8 cellular contexts compared by ENCODE assay signal in genomic region chr19:18109731-18110671, GRCh38. TPM values are rescaled to one million over a fixed set of nuclear protein-coding genes. Genes with fewer than 3 reads are reported as not detected.
DNase-seq lines count a peak whose midpoint lies in the region; ATAC-seq and TF ChIP-seq lines count a peak whose summit lies in the region.

No MANE protein-coding gene starts in this region.

- H2BK15ac ChIP-seq in mesendoderm (replicated peaks; ENCODE audit: low read depth): no peak overlapping the region

- in situ Hi-C loops in HAP-1 (cut with MboI; ENCODE audit: low sequenced_read_pairs): no loop called here

- peak overlapping the region; percentile 32 for H3K27ac ChIP-seq in WERI-Rb-1
- H3K27ac ChIP-seq in ectodermal cell (ENCODE audit: insufficient read depth, low read depth, low read length, poor library complexity, severe bottlenecking): no peak overlapping the region
- no peak overlapping the region for H3K27ac ChIP-seq in mesendoderm (ENCODE audit: low read depth, low read length)

- no peak for ATAC-seq in HG03442 (IDR thresholded peaks at IDR 0.05; ENCODE audit: unreplicated experiment)

- H3K4me1 Mint-ChIP-seq in stimulated activated naive CD8-positive, alpha-beta T cell treated with anti-CD3 and anti-CD28 coated beads, Interleukin-15, Interleukin-2, amounts not matched to agents 100 ng/mL and 50 ng/mL, for 24 hours (ENCODE audit: low read depth): peaks cover 25% of the 10 kb centered on the region

- H3K9ac ChIP-seq in mesendoderm (ENCODE audit: low read length): peak overlapping the region; percentile 77

- H3K4me1 ChIP-seq in HAP-1: peaks cover 4% of the 10 kb centered on the region; the same call in 1 of the 2 replicates
- H3K4me1 ChIP-seq in ectodermal cell (ENCODE audit: control insufficient read depth, insufficient read depth, low read length): no peaks in the 10 kb centered on the region
- no peaks in the 10 kb centered on the region for H3K4me1 ChIP-seq in mesendoderm (ENCODE audit: control insufficient read depth, low read depth, low read length)

- H2AK5ac ChIP-seq in mesendoderm (ENCODE audit: low read length): no peak overlapping the region

- H3K27ac Mint-ChIP-seq in stimulated activated naive CD8-positive, alpha-beta T cell treated with anti-CD3 and anti-CD28 coated beads, Interleukin-15, Interleukin-2, amounts not matched to agents 100 ng/mL and 50 ng/mL, for 24 hours: no peak overlapping the region

- H2BK5ac ChIP-seq in mesendoderm (ENCODE audit: low read length): no peak overlapping the region

- H3K27me3 Mint-ChIP-seq in stimulated activated naive CD8-positive, alpha-beta T cell treated with anti-CD3 and anti-CD28 coated beads, Interleukin-15, Interleukin-2, amounts not matched to agents 100 ng/mL and 50 ng/mL, for 24 hours: no peaks in the 10 kb centered on the region

- no peaks in the 10 kb centered on the region for H3K79me2 ChIP-seq in mesendoderm (ENCODE audit: control insufficient read depth, insufficient read depth, low read length)

- no peaks in the 10 kb centered on the region for H3K9me3 ChIP-seq in HAP-1
- H3K9me3 ChIP-seq in WERI-Rb-1 (ENCODE audit: severe bottlenecking): no peaks in the 10 kb centered on the region
- no peaks in the 10 kb centered on the region for H3K9me3 ChIP-seq in ectodermal cell (ENCODE audit: control insufficient read depth, low read length)

- H3K4me3 ChIP-seq in HAP-1 (peak overlapping the region; percentile 53), WERI-Rb-1 (ENCODE audit: low read depth, low read length) (peak overlapping the region; percentile 65), ectodermal cell (ENCODE audit: insufficient read depth, low read depth, low read length) (peak overlapping the region; percentile 64), mesendoderm (ENCODE audit: low read length) (peak overlapping the region; percentile 58)

- peak overlapping the region; percentile 98 for H3K4me2 ChIP-seq in mesendoderm (ENCODE audit: low read length)

- H3K9me3 Mint-ChIP-seq in stimulated activated naive CD8-positive, alpha-beta T cell treated with anti-CD3 and anti-CD28 coated beads, Interleukin-15, Interleukin-2, amounts not matched to agents 100 ng/mL and 50 ng/mL, for 24 hours: no peaks in the 10 kb centered on the region

- H4K5ac ChIP-seq in mesendoderm (ENCODE audit: low read length): no peak overlapping the region

- H3K23ac ChIP-seq in mesendoderm (ENCODE audit: low read length): no peak overlapping the region

- peak overlapping the region; percentile 24 for H3K18ac ChIP-seq in mesendoderm (ENCODE audit: low read length)

- WGBS in ectodermal cell, 2 experiments: 1% methylated on average over 97 of the region's 97 CpGs
- no CpG with 5 or more reads among the region's 97 CpGs for WGBS in mesendoderm (ENCODE audit: extremely low coverage, insufficient coverage, low lambda C conversion rate)

- no peak overlapping the region for H2BK120ac ChIP-seq in mesendoderm (ENCODE audit: low read depth, low read length)

- peak overlapping the region; percentile 76 for H3K4me3 Mint-ChIP-seq in stimulated activated naive CD8-positive, alpha-beta T cell treated with anti-CD3 and anti-CD28 coated beads, Interleukin-15, Interleukin-2, amounts not matched to agents 100 ng/mL and 50 ng/mL, for 24 hours

- no peaks in the 10 kb centered on the region for H3K36me3 ChIP-seq in HAP-1 (replicated peaks)
- peaks cover 3% of the 10 kb centered on the region; the same call in 1 of the 2 replicates for H3K36me3 ChIP-seq in WERI-Rb-1
- no peaks in the 10 kb centered on the region for H3K36me3 ChIP-seq in ectodermal cell (ENCODE audit: control insufficient read depth, insufficient read depth, low read length)
- no peaks in the 10 kb centered on the region for H3K36me3 ChIP-seq in mesendoderm (ENCODE audit: control insufficient read depth, insufficient read depth, low read length)

- no peaks in the 10 kb centered on the region for H3K79me1 ChIP-seq in mesendoderm (ENCODE audit: low read length)

- H3K36me3 Mint-ChIP-seq in stimulated activated naive CD8-positive, alpha-beta T cell treated with anti-CD3 and anti-CD28 coated beads, Interleukin-15, Interleukin-2, amounts not matched to agents 100 ng/mL and 50 ng/mL, for 24 hours (ENCODE audit: low read depth): peaks cover 16% of the 10 kb centered on the region

- H4K8ac ChIP-seq in mesendoderm (ENCODE audit: low read depth, low read length): no peak overlapping the region

- DNase-seq in AML-193 (lab: John Stamatoyannopoulos, UW) (peak; percentile 26 to 42), HAP-1 (ENCODE audit: low spot score in 2 of 2) (peak in 1 of 2 experiments; percentile 66), WERI-Rb-1 (peak; percentile 63), mesendoderm (peak; percentile 19), Kasumi-1 (lab: John Stamatoyannopoulos, UW) (no peak)

- TF ChIP-seq CTCF in WERI-Rb-1 (IDR thresholded peaks at IDR 0.05; ENCODE audit: low read depth, low read length): no peak

- H3K27me3 ChIP-seq in HAP-1 (ENCODE audit: low read depth): no peaks in the 10 kb centered on the region
- H3K27me3 ChIP-seq in WERI-Rb-1 (ENCODE audit: insufficient read depth, low read depth, severe bottlenecking): no peaks in the 10 kb centered on the region
- peaks cover 32% of the 10 kb centered on the region for H3K27me3 ChIP-seq in ectodermal cell (ENCODE audit: control insufficient read depth, insufficient read depth, low read length, poor library complexity, severe bottlenecking)
- no peaks in the 10 kb centered on the region for H3K27me3 ChIP-seq in mesendoderm (ENCODE audit: insufficient read depth, low read length, poor library complexity)

- peak overlapping the region; percentile 93 for H3K56ac ChIP-seq in mesendoderm (ENCODE audit: low read length)

- H3K4ac ChIP-seq in mesendoderm (ENCODE audit: low read depth, low read length): no peak overlapping the region

RNA-seq across cellular contexts. Expression of gene MAST3, which starts 12.4 kb away (rescaled TPM):
- 9.7 TPM for polyA plus RNA-seq in ectodermal cell (2013, experiment 1 of 4)
- polyA plus RNA-seq in ectodermal cell (2013, experiment 2 of 4): 8.0 TPM
- 6.9 TPM for polyA plus RNA-seq in ectodermal cell (2013, experiment 3 of 4)
- polyA plus RNA-seq in ectodermal cell (2013, experiment 4 of 4): 7.7 TPM
- 1.5 TPM for polyA plus RNA-seq in mesendoderm (2013, experiment 1 of 2)
- 1.6 TPM for polyA plus RNA-seq in mesendoderm (2013, experiment 2 of 2)

RNA-seq across cellular contexts. Expression of gene IL12RB1, which starts 23.3 kb away (rescaled TPM):
- not detected for polyA plus RNA-seq in ectodermal cell (2013, experiment 1 of 4)
- polyA plus RNA-seq in ectodermal cell (2013, experiment 2 of 4): not detected
- polyA plus RNA-seq in ectodermal cell (2013, experiment 3 of 4): not detected
- polyA plus RNA-seq in ectodermal cell (2013, experiment 4 of 4): not detected
- not detected for polyA plus RNA-seq in mesendoderm (2013, experiment 1 of 2)
- not detected for polyA plus RNA-seq in mesendoderm (2013, experiment 2 of 2)

RNA-seq across cellular contexts. Expression of gene PIK3R2, which starts 43.0 kb away (rescaled TPM):
- 73.4 TPM for polyA plus RNA-seq in ectodermal cell (2013, experiment 1 of 4)
- polyA plus RNA-seq in ectodermal cell (2013, experiment 2 of 4): 77.9 TPM
- polyA plus RNA-seq in ectodermal cell (2013, experiment 3 of 4): 59.4 TPM
- 63.4 TPM for polyA plus RNA-seq in ectodermal cell (2013, experiment 4 of 4)
- 40.5 TPM for polyA plus RNA-seq in mesendoderm (2013, experiment 1 of 2)
- 40.5 TPM for polyA plus RNA-seq in mesendoderm (2013, experiment 2 of 2)

Comparison
In these comparisons a context has a peak if more than half of its experiments do, and no peak if none do; other contexts are left out.
1. DNase-seq: peak in AML-193 (2 of 2), WERI-Rb-1 (single experiment) and mesendoderm (single experiment); none in Kasumi-1 (0 of 2).
2. Peak in every context shown above with its lines, with median percentiles within 50 percentile points of each other: H3K4me3 ChIP-seq.